20 cellular contexts compared by ENCODE assay signal in genomic region chr2:148903294-148903693, GRCh38.
"Had no signal": no experiment of that assay in that cellular context is flagged by ENCODE, and none has a peak within 500 bp of the region (broad histone marks: within the 10 kb centered on the region; RNA-seq: fewer than 3 reads in every experiment).

No MANE protein-coding gene starts in this region.

- H3K9me3 Mint-ChIP-seq: activated CD4-positive, alpha-beta memory T cell treated with anti-CD3 and anti-CD28 coated beads for 36 hours; activated T-helper 17 cell treated with anti-CD3 and anti-CD28 coated beads, Interleukin-2, amount 50 U/mL, for 72 hours had no signal

- H3K27ac Mint-ChIP-seq: activated CD4-positive, alpha-beta memory T cell treated with anti-CD3 and anti-CD28 coated beads for 36 hours; activated naive CD4-positive, alpha-beta T cell treated with anti-CD3 and anti-CD28 coated beads for 36 hours; activated naive CD8-positive, alpha-beta T cell; activated T-helper 17 cell treated with anti-CD3 and anti-CD28 coated beads, Interleukin-2, amount 50 U/mL, for 72 hours; T-helper 17 cell; WTC11 had no signal

- ATAC-seq: activated T-helper 17 cell treated with anti-CD3 and anti-CD28 coated beads, Interleukin-2, amount 50 U/mL, for 72 hours; T-helper 17 cell; WTC11 had no signal

- H3K4me3 Mint-ChIP-seq: activated CD4-positive, alpha-beta memory T cell treated with anti-CD3 and anti-CD28 coated beads for 36 hours; activated naive CD4-positive, alpha-beta T cell treated with anti-CD3 and anti-CD28 coated beads for 36 hours; activated naive CD8-positive, alpha-beta T cell; activated T-helper 17 cell treated with anti-CD3 and anti-CD28 coated beads, Interleukin-2, amount 50 U/mL, for 72 hours; T-helper 17 cell; WTC11 had no signal

- DNase-seq: activated CD4-positive, alpha-beta memory T cell treated with anti-CD3 and anti-CD28 coated beads for 36 hours; activated CD4-positive, alpha-beta T cell treated with anti-CD3 and anti-CD28 coated beads for 48 hours; activated CD4-positive, CD25-positive, alpha-beta regulatory T cell treated with anti-CD3 and anti-CD28 coated beads, Interleukin-2, amount 50 U/mL, for 72 hours; activated gamma-delta T cell; activated naive CD4-positive, alpha-beta T cell treated with anti-CD3 and anti-CD28 coated beads for 36 hours; activated T-cell treated with anti-CD3 and anti-CD28 coated beads for 4 hours; activated T-cell treated with anti-CD3 and anti-CD28 coated beads, Interleukin-2, amount 50 U/mL, for 48 hours; amygdala; cerebellar nuclear complex; MM.1S; NCI-H187 treated with DMSO at 0.1 percent for 48 hours; NCI-H2107; NCI-H446; NCI-H524; SIG-M5; T-helper 17 cell; T-helper 9 cell had no signal

- H3K27me3 Mint-ChIP-seq: activated CD4-positive, alpha-beta memory T cell treated with anti-CD3 and anti-CD28 coated beads for 36 hours; activated T-helper 17 cell treated with anti-CD3 and anti-CD28 coated beads, Interleukin-2, amount 50 U/mL, for 72 hours; T-helper 17 cell had no signal
